Comparison of ENCODE assay signal across 8 cellular contexts in genomic region chr1:84122780-84123382, GRCh38. TPM values are rescaled to one million over a fixed set of nuclear protein-coding genes. Genes with fewer than 3 reads are reported as not detected.
DNase-seq lines count a peak whose midpoint lies in the region; ATAC-seq, FAIRE-seq and TF ChIP-seq lines count a peak whose summit lies in the region.
"Had no signal": no experiment of that assay in that cellular context is flagged by ENCODE, and none has a peak within 500 bp of the region (broad histone marks: within the 10 kb centered on the region; RNA-seq: fewer than 3 reads in every experiment).

No MANE protein-coding gene starts in this region.

- peak; percentile 77 for ATAC-seq in HG02678 (IDR thresholded peaks at IDR 0.05; ENCODE audit: unreplicated experiment)
- ATAC-seq in natural killer cell treated with Interleukin-12 subunit alpha and Interleukin-12 subunit beta and Interleukin-15 and Interleukin-18, amount 100 ng/mL, for 72 hours, result peak in 1 of 2 donors; percentile 58

- FAIRE-seq in endometrium (lab: Jason Lieb, UNC) (peak; percentile 4), urothelium cell line (lab: Jason Lieb, UNC) (no peak)

- H3K9me3 Mint-ChIP-seq in activated CD4-positive, alpha-beta T cell treated with anti-CD3 and anti-CD28 coated beads, Interleukin-2, amount 10 ng/mL, durations not matched to agents 24 days and 14 days, result no peaks in the 10 kb centered on the region
- no peaks in the 10 kb centered on the region for H3K9me3 Mint-ChIP-seq in natural killer cell treated with Interleukin-12 subunit alpha and Interleukin-12 subunit beta and Interleukin-15 and Interleukin-18, amount 100 ng/mL, for 72 hours
- H3K9me3 Mint-ChIP-seq: dendritic cell treated with granulocyte-macrophage colony-stimulating factor and Interleukin-4, amounts not matched to agents 40 ng/mL and 50 ng/mL, for 4 days had no signal

- intact Hi-C loops in activated CD4-positive, alpha-beta T cell treated with anti-CD3 and anti-CD28 coated beads, Interleukin-2, amount 10 ng/mL, durations not matched to agents 24 days and 14 days (cut with micrococcal nuclease), result loop anchor here (1.0 kb wide), 2 partner anchors 191 to 218 kb away; no protein-coding TSS in a partner anchor

- no peaks in the 10 kb centered on the region for H3K36me3 Mint-ChIP-seq in activated CD4-positive, alpha-beta T cell treated with anti-CD3 and anti-CD28 coated beads, Interleukin-2, amount 10 ng/mL, durations not matched to agents 24 days and 14 days (ENCODE audit: low read depth)
- H3K36me3 Mint-ChIP-seq in natural killer cell treated with Interleukin-12 subunit alpha and Interleukin-12 subunit beta and Interleukin-15 and Interleukin-18, amount 100 ng/mL, for 72 hours, result no peaks in the 10 kb centered on the region

- no peaks in the 10 kb centered on the region for H3K4me1 Mint-ChIP-seq in activated CD4-positive, alpha-beta T cell treated with anti-CD3 and anti-CD28 coated beads, Interleukin-2, amount 10 ng/mL, durations not matched to agents 24 days and 14 days
- no peaks in the 10 kb centered on the region for H3K4me1 Mint-ChIP-seq in natural killer cell treated with Interleukin-12 subunit alpha and Interleukin-12 subunit beta and Interleukin-15 and Interleukin-18, amount 100 ng/mL, for 72 hours (ENCODE audit: low read depth in 2 of 2)

- H3K4me3 Mint-ChIP-seq in activated CD4-positive, alpha-beta T cell treated with anti-CD3 and anti-CD28 coated beads, Interleukin-2, amount 10 ng/mL, durations not matched to agents 24 days and 14 days, result no peak overlapping the region
- no peak overlapping the region for H3K4me3 Mint-ChIP-seq in natural killer cell treated with Interleukin-12 subunit alpha and Interleukin-12 subunit beta and Interleukin-15 and Interleukin-18, amount 100 ng/mL, for 72 hours
- H3K4me3 Mint-ChIP-seq: dendritic cell treated with granulocyte-macrophage colony-stimulating factor and Interleukin-4, amounts not matched to agents 40 ng/mL and 50 ng/mL, for 4 days had no signal

- H3K27ac Mint-ChIP-seq in activated CD4-positive, alpha-beta T cell treated with anti-CD3 and anti-CD28 coated beads, Interleukin-2, amount 10 ng/mL, durations not matched to agents 24 days and 14 days, result no peak overlapping the region
- no peak overlapping the region for H3K27ac Mint-ChIP-seq in natural killer cell treated with Interleukin-12 subunit alpha and Interleukin-12 subunit beta and Interleukin-15 and Interleukin-18, amount 100 ng/mL, for 72 hours
- H3K27ac Mint-ChIP-seq: dendritic cell treated with granulocyte-macrophage colony-stimulating factor and Interleukin-4, amounts not matched to agents 40 ng/mL and 50 ng/mL, for 4 days had no signal

- DNase-seq in NCI-H2196 treated with DMSO at 0.1 percent for 48 hours (lab: John Stamatoyannopoulos, UW; ENCODE audit: unreplicated experiment), result peak; percentile 10
- DNase-seq in activated CD4-positive, alpha-beta T cell treated with anti-CD3 and anti-CD28 coated beads, Interleukin-2, amount 10 ng/mL, durations not matched to agents 24 days and 14 days, result peak; percentile 84
- DNase-seq in natural killer cell treated with Interleukin-12 subunit alpha and Interleukin-12 subunit beta and Interleukin-15 and Interleukin-18, amount 100 ng/mL, for 72 hours (ENCODE audit: low spot score), result peak; percentile 64
- DNase-seq in urothelium cell line (ENCODE audit: low spot score), result peak; percentile 27

- peaks cover 2% of the 10 kb centered on the region for H3K27me3 Mint-ChIP-seq in activated CD4-positive, alpha-beta T cell treated with anti-CD3 and anti-CD28 coated beads, Interleukin-2, amount 10 ng/mL, durations not matched to agents 24 days and 14 days
- no peaks in the 10 kb centered on the region for H3K27me3 Mint-ChIP-seq in natural killer cell treated with Interleukin-12 subunit alpha and Interleukin-12 subunit beta and Interleukin-15 and Interleukin-18, amount 100 ng/mL, for 72 hours
- H3K27me3 Mint-ChIP-seq: dendritic cell treated with granulocyte-macrophage colony-stimulating factor and Interleukin-4, amounts not matched to agents 40 ng/mL and 50 ng/mL, for 4 days had no signal

- TF ChIP-seq CTCF in GM12873 (IDR thresholded peaks at IDR 0.05; ENCODE audit: insufficient read depth, low read depth, low read length, missing control alignments), result peak; percentile 56

RNA-seq across cellular contexts. Expression of gene PRKACB, which starts 21.2 kb away (rescaled TPM):
- 19.1 and 19.3 TPM in 2 replicates for total RNA-seq in activated CD4-positive, alpha-beta T cell treated with anti-CD3 and anti-CD28 coated beads, Interleukin-2, amount 10 ng/mL, durations not matched to agents 24 days and 14 days
- 10 to 100 TPM; 46.6 to 65.9 TPM for total RNA-seq in natural killer cell treated with Interleukin-12 subunit alpha and Interleukin-12 subunit beta and Interleukin-15 and Interleukin-18, amount 100 ng/mL, for 72 hours

Comparison
In these comparisons a context has a peak if more than half of its experiments do, and no peak if none do; other contexts are left out.
1. DNase-seq: peak in every context shown above with its lines; median percentile 84 in activated CD4-positive, alpha-beta T cell treated with anti-CD3 and anti-CD28 coated beads, Interleukin-2, amount 10 ng/mL, durations not matched to agents 24 days and 14 days; 64 in natural killer cell treated with Interleukin-12 subunit alpha and Interleukin-12 subunit beta and Interleukin-15 and Interleukin-18, amount 100 ng/mL, for 72 hours; 27 in urothelium cell line; 10 in NCI-H2196 treated with DMSO at 0.1 percent for 48 hours.